Comparison of ENCODE assay signal across 8 cellular contexts in the genomic region with DNA sequence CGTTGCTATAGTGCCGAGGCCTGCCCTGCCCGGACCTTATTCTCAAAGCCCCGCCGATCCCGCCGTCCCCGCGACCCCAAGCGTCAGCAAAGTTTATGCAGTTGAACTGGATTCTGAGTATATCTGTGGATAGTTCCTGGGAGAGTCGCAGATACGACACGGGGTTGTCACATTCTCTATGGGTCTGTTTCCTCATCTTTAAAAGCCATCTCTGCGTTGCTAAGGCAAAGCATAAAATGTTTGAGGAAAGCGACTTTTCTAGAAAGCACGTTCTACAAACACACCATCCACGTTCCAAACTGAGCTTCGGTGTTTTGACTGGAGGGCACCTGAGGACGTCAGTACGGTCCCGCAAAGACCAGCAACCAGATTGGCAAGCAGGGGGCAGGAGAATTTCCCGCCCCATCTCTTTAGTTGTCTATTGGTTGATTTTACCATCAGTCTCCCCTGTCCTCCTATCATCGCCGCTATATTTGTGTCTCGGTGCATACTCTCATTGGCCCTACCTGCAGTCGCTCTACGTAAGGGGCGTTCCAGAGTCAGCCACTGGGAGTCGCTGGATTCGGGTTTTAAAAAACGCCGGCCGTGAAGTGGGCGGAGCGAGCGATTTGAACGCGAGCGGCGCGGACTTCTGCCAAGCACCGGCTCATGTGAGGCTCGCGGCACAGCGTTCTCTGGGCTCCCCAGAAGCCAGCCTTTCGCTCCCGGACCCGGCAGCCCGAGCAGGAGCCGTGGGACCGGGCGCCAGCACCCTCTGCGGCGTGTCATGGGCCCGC. TPM values are rescaled to one million over a fixed set of nuclear protein-coding genes. Genes with fewer than 3 reads are reported as not detected.
DNase-seq lines count a peak whose midpoint lies in the region; ATAC-seq and TF ChIP-seq lines count a peak whose summit lies in the region.

A gene (plus strand): TSS at position 626 of the 776 bp plus-strand sequence. CDS start 141 bp downstream, at position 767.

- peak within 1 kb of the TSS; percentile 72 for H3K27ac Mint-ChIP-seq in activated naive CD4-positive, alpha-beta T cell treated with anti-CD3 and anti-CD28 coated beads, Interleukin-2, amount 50 U/mL, for 24 hours

- H3K4me1 Mint-ChIP-seq in activated naive CD4-positive, alpha-beta T cell treated with anti-CD3 and anti-CD28 coated beads, Interleukin-2, amount 50 U/mL, for 24 hours: peaks cover 14% of the 10 kb centered on the region

- peaks cover 2% of the 10 kb centered on the region for H3K36me3 Mint-ChIP-seq in activated naive CD4-positive, alpha-beta T cell treated with anti-CD3 and anti-CD28 coated beads, Interleukin-2, amount 50 U/mL, for 24 hours

- no peaks in the 10 kb centered on the region for H3K27me3 ChIP-seq in thoracic aorta (replicated peaks; ENCODE audit: insufficient read depth)

- no peaks in the 10 kb centered on the region for H3K9me3 Mint-ChIP-seq in activated naive CD4-positive, alpha-beta T cell treated with anti-CD3 and anti-CD28 coated beads, Interleukin-2, amount 50 U/mL, for 24 hours

- DNase-seq in NCI-H1092 (lab: John Stamatoyannopoulos, UW): peak; percentile 95
- DNase-seq in glomerular endothelial cell (ENCODE audit: extremely low read depth, low read depth, low spot score): peak; percentile 99
- peak; percentile 93 for DNase-seq in occipital lobe (lab: John Stamatoyannopoulos, UW)
- peak; percentile 93 for DNase-seq in thoracic aorta (ENCODE audit: low spot score)

- H3K4me1 ChIP-seq in thoracic aorta (ENCODE audit: control insufficient read depth in 1 of 2, low read depth in 2 of 2): peaks cover 6 to 8% of the 10 kb centered on the region in 2 donors

- peak within 1 kb of the TSS; percentile 86 for H3K4me3 Mint-ChIP-seq in activated naive CD4-positive, alpha-beta T cell treated with anti-CD3 and anti-CD28 coated beads, Interleukin-2, amount 50 U/mL, for 24 hours

- ATAC-seq in HG02588 (IDR thresholded peaks at IDR 0.05; ENCODE audit: unreplicated experiment) (peak; percentile 99), SK-N-SH treated with all-trans-retinoic acid at 6 μM for 48 hours (peak; percentile 99), thoracic aorta (ENCODE audit: insufficient number of reproducible peaks, low FRiP score, low read depth) (peak; percentile 100)

- H3K27ac ChIP-seq in thoracic aorta: no peak within 1 kb of the TSS

- peaks cover 5% of the 10 kb centered on the region for H3K36me3 ChIP-seq in thoracic aorta

- TF ChIP-seq CTCF in thoracic aorta (IDR thresholded peaks at IDR 0.05): no peak

- peak within 1 kb of the TSS; percentile 94 for H3K4me3 ChIP-seq in GM08714 (ENCODE audit: low read length)
- H3K4me3 ChIP-seq in thoracic aorta: peak within 1 kb of the TSS; percentile 87

- peaks cover 12% of the 10 kb centered on the region for H3K27me3 Mint-ChIP-seq in activated naive CD4-positive, alpha-beta T cell treated with anti-CD3 and anti-CD28 coated beads, Interleukin-2, amount 50 U/mL, for 24 hours

- no peaks in the 10 kb centered on the region for H3K9me3 ChIP-seq in thoracic aorta

TF ChIP-seq in SK-N-SH treated with all-trans-retinoic acid at 6 μM for 48 hours, 23 proteins besides CTCF, POLR2A, EP300 and RAD21:
- TF ChIP-seq ZFP3 (CRISPR knock-in tag; IDR thresholded peaks at IDR 0.05) (no peak), SNAI2 (CRISPR knock-in tag; IDR thresholded peaks at IDR 0.05) (0 out of 2 replicates have a peak, but pooled peaks have one; percentile 50), ZNF565 (CRISPR knock-in tag; conservative IDR thresholded peaks at IDR 0.05; ENCODE audit: low read depth) (0 out of 2 replicates have a peak, but pooled peaks have one; percentile 34), TOX (CRISPR knock-in tag; IDR thresholded peaks at IDR 0.05; ENCODE audit: borderline replicate concordance) (no peak), ZNF70 (CRISPR knock-in tag; IDR thresholded peaks at IDR 0.05) (no peak), ESRRG (CRISPR knock-in tag; IDR thresholded peaks at IDR 0.05) (0 out of 2 replicates have a peak, but pooled peaks have one; percentile 64), ZC3H10 (CRISPR knock-in tag; IDR thresholded peaks at IDR 0.05) (no peak), GLIS3 (CRISPR knock-in tag; IDR thresholded peaks at IDR 0.05) (0 out of 2 replicates have a peak, but pooled peaks have one; percentile 5)
- TF ChIP-seq, protein P1, sequence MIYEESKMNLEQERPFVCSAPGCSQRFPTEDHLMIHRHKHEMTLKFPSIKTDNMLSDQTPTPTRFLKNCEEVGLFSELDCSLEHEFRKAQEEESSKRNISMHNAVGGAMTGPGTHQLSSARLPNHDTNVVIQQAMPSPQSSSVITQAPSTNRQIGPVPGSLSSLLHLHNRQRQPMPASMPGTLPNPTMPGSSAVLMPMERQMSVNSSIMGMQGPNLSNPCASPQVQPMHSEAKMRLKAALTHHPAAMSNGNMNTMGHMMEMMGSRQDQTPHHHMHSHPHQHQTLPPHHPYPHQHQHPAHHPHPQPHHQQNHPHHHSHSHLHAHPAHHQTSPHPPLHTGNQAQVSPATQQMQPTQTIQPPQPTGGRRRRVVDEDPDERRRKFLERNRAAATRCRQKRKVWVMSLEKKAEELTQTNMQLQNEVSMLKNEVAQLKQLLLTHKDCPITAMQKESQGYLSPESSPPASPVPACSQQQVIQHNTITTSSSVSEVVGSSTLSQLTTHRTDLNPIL (CRISPR knock-in tag; IDR thresholded peaks at IDR 0.05; ENCODE audit: low read depth): peak; percentile 39; the same call in 1 of the 2 replicates
TF ChIP-seq in SK-N-SH treated with all-trans-retinoic acid at 6 μM for 48 hours: peak in this region for 5.

RNA-seq across cellular contexts. Expression of the gene that starts here (rescaled TPM):
- total RNA-seq in glomerular endothelial cell (3.6 and 4.6 TPM in 2 replicates), occipital lobe (1.9 TPM), thoracic aorta (not detected)

Comparison
In these comparisons a context has a peak if more than half of its experiments do, and no peak if none do; other contexts are left out.
1. Peak in DNase-seq, ATAC-seq and H3K4me3 ChIP-seq in thoracic aorta; RNA of the gene not detected or under 1 TPM.